In the genomic region with DNA sequence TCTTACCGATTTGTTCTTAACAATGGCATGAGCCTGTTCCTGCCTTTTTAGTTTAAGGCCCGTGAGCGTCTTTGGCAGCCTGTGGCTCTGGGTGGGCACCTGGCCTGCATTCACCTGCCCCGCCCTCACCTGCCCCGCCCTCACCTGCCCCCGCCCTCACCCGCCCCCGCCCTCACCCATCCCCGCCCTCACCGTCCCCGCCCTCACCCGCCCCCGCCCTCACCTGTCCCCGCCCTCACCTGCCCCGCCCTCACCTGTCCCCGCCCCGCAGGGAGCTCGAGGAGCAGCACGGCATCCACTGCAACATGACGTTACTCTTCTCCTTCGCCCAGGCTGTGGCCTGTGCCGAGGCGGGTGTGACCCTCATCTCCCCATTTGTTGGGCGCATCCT, we compare ENCODE assay signal across 8 cellular contexts. TPM values are rescaled to one million over a fixed set of nuclear protein-coding genes. Genes with fewer than 3 reads are reported as not detected.
DNase-seq lines count a peak whose midpoint lies in the region; ATAC-seq and TF ChIP-seq lines count a peak whose summit lies in the region.

No MANE protein-coding gene starts in this region.

- intact Hi-C loops in Calu3 (cut with micrococcal nuclease; ENCODE audit: unreplicated experiment) = no loop called here
- intact Hi-C loops in mammary epithelial cell (cut with micrococcal nuclease) = loop anchor here (2.0 kb wide), 1 partner anchor 14 kb away; the partner anchor contains the start of gene GATD1
- intact Hi-C loops in naive thymus-derived CD4-positive, alpha-beta T cell (cut with micrococcal nuclease) = no loop called here

- ATAC-seq in activated T-helper 17 cell treated with anti-CD3 and anti-CD28 coated beads, Interleukin-2, amount 50 U/mL, for 72 hours (replicated peaks) = no peak
- no peak for ATAC-seq in naive thymus-derived CD4-positive, alpha-beta T cell

- no peaks in the 10 kb centered on the region for H3K9me3 Mint-ChIP-seq in Calu3 (ENCODE audit: low read depth, unreplicated experiment)
- H3K9me3 Mint-ChIP-seq in activated T-helper 17 cell treated with anti-CD3 and anti-CD28 coated beads, Interleukin-2, amount 50 U/mL, for 72 hours = no peaks in the 10 kb centered on the region
- no peaks in the 10 kb centered on the region for H3K9me3 Mint-ChIP-seq in naive thymus-derived CD4-positive, alpha-beta T cell

- H3K27me3 Mint-ChIP-seq in Calu3 (ENCODE audit: unreplicated experiment) = no peaks in the 10 kb centered on the region
- H3K27me3 Mint-ChIP-seq in activated T-helper 17 cell treated with anti-CD3 and anti-CD28 coated beads, Interleukin-2, amount 50 U/mL, for 72 hours = no peaks in the 10 kb centered on the region
- H3K27me3 Mint-ChIP-seq in naive thymus-derived CD4-positive, alpha-beta T cell = no peaks in the 10 kb centered on the region

- H3K4ac ChIP-seq in mesendoderm (ENCODE audit: low read depth, low read length) = no peak overlapping the region

- no peak overlapping the region for H2AK5ac ChIP-seq in mesendoderm (ENCODE audit: low read length)

- peak overlapping the region; percentile 80 for H3K27ac Mint-ChIP-seq in Calu3 (ENCODE audit: unreplicated experiment)
- H3K27ac Mint-ChIP-seq in activated T-helper 17 cell treated with anti-CD3 and anti-CD28 coated beads, Interleukin-2, amount 50 U/mL, for 72 hours = no peak overlapping the region
- no peak overlapping the region for H3K27ac Mint-ChIP-seq in naive thymus-derived CD4-positive, alpha-beta T cell

- H2AFZ ChIP-seq in mammary epithelial cell (ENCODE audit: low read depth, low read length) = no peak overlapping the region

- CTCF ChIA-PET in Calu3 (lab: Charles Lee) = interaction anchor here (0.5 to 1.9 kb wide), 7 partner anchors 9 to 218 kb away, joined by 3 to 14 read pairs (median 3); partner anchors contain the start of genes DEAF1, TALDO1 and TMEM80
- CTCF ChIA-PET in mammary epithelial cell (lab: Charles Lee; ENCODE audit: low non-redundant PET) = interaction anchor here (0.5 to 0.6 kb wide), 3 partner anchors 35 to 72 kb away, joined by 4 to 5 read pairs (median 4); no protein-coding TSS in a partner anchor
- CTCF ChIA-PET in naive thymus-derived CD4-positive, alpha-beta T cell (lab: Charles Lee) = interaction anchor here (1.9 kb wide), 2 partner anchors 13 to 16 kb away, joined by 6 to 8 read pairs; partner anchors contain the start of gene TALDO1

- H3K9ac ChIP-seq in mammary epithelial cell (ENCODE audit: insufficient read depth, low read length) (no peak overlapping the region), mesendoderm (ENCODE audit: low read length) (no peak overlapping the region)

- in situ Hi-C loops in mammary epithelial cell (cut with MboI; ENCODE audit: low sequenced_read_pairs in 2 of 2) = loop anchor here in 1 of 2 donors (25.0 kb wide), 1 partner anchor 201 kb away; the partner anchor contains the start of genes LMNTD2 and RASSF7
- in situ Hi-C loops in ACHN (cut with HindIII; ENCODE audit: low pct_ligation_motif_present, low pct_unique_long_range_greater_than_20kb, low sequenced_read_pairs) = no loop called here

- peak overlapping the region; percentile 52 for H3K4me3 Mint-ChIP-seq in Calu3 (ENCODE audit: low read depth, unreplicated experiment)
- no peak overlapping the region for H3K4me3 Mint-ChIP-seq in activated T-helper 17 cell treated with anti-CD3 and anti-CD28 coated beads, Interleukin-2, amount 50 U/mL, for 72 hours
- H3K4me3 Mint-ChIP-seq in naive thymus-derived CD4-positive, alpha-beta T cell = no peak overlapping the region

- 12% methylated on average over 11 of the region's 24 CpGs for WGBS in mammary epithelial cell (ENCODE audit: low coverage, missing lambda C conversion rate)
- WGBS in mesendoderm (ENCODE audit: extremely low coverage, insufficient coverage, low lambda C conversion rate) = no CpG with 5 or more reads among the region's 24 CpGs

- H3K56ac ChIP-seq in mesendoderm (ENCODE audit: low read length) = no peak overlapping the region

- H4K8ac ChIP-seq in mesendoderm (ENCODE audit: low read depth, low read length) = no peak overlapping the region

- no peak overlapping the region for H2BK120ac ChIP-seq in mesendoderm (ENCODE audit: low read depth, low read length)

- H3K9me3 ChIP-seq in mammary epithelial cell (replicated peaks; ENCODE audit: insufficient read depth, low read length) = no peaks in the 10 kb centered on the region
- no peaks in the 10 kb centered on the region for H3K9me3 ChIP-seq in naive thymus-derived CD4-positive, alpha-beta T cell (ENCODE audit: control insufficient read depth in 2 of 3, low read length in 3 of 3)

- H4K20me1 ChIP-seq in mammary epithelial cell (ENCODE audit: insufficient read depth, low read length) = peaks cover 3% of the 10 kb centered on the region

- H3K23ac ChIP-seq in mesendoderm (ENCODE audit: low read length) = no peak overlapping the region

- H3K27me3 ChIP-seq in mammary epithelial cell (ENCODE audit: insufficient read depth, low read length) (no peaks in the 10 kb centered on the region), mesendoderm (ENCODE audit: insufficient read depth, low read length, poor library complexity) (no peaks in the 10 kb centered on the region)
- H3K27me3 ChIP-seq in naive thymus-derived CD4-positive, alpha-beta T cell (ENCODE audit: control insufficient read depth in 2 of 2, insufficient read depth in 2 of 2, low read length in 2 of 2) = no peaks in the 10 kb centered on the region

- peak; percentile 57 for DNase-seq in Calu3
- DNase-seq in NCI-H2029 (lab: John Stamatoyannopoulos, UW) = peak; percentile 82
- DNase-seq in mammary epithelial cell = peak; percentile 32
- DNase-seq in mesendoderm = peak; percentile 55
- DNase-seq in NAMALWA (ENCODE audit: low spot score) = no peak
- no peak for DNase-seq in ACHN
- no peak for DNase-seq in naive thymus-derived CD4-positive, alpha-beta T cell

- H3K4me2 ChIP-seq in mammary epithelial cell (ENCODE audit: insufficient read depth, low read depth, low read length) (peak overlapping the region; percentile 27), mesendoderm (ENCODE audit: low read length) (no peak overlapping the region)

- H3K79me2 ChIP-seq in mammary epithelial cell (ENCODE audit: insufficient read depth, low read length) = peaks cover 4% of the 10 kb centered on the region
- H3K79me2 ChIP-seq in mesendoderm (ENCODE audit: control insufficient read depth, insufficient read depth, low read length) = no peaks in the 10 kb centered on the region

- H3K4me1 ChIP-seq in mammary epithelial cell (ENCODE audit: insufficient read depth, low read length) (peaks cover 20% of the 10 kb centered on the region), mesendoderm (ENCODE audit: control insufficient read depth, low read depth, low read length) (peaks cover 3% of the 10 kb centered on the region)
- H3K4me1 ChIP-seq in naive thymus-derived CD4-positive, alpha-beta T cell (ENCODE audit: control insufficient read depth in 2 of 2, insufficient read depth in 2 of 2, low read length in 2 of 2) = no peaks in the 10 kb centered on the region

- peaks cover 98% of the 10 kb centered on the region for H3K36me3 Mint-ChIP-seq in Calu3 (ENCODE audit: insufficient read depth, unreplicated experiment)
- peaks cover 87% of the 10 kb centered on the region for H3K36me3 Mint-ChIP-seq in activated T-helper 17 cell treated with anti-CD3 and anti-CD28 coated beads, Interleukin-2, amount 50 U/mL, for 72 hours (ENCODE audit: low read depth)
- H3K36me3 Mint-ChIP-seq in naive thymus-derived CD4-positive, alpha-beta T cell = peaks cover 0 to 16% (median 0%) of the 10 kb centered on the region in 5 donors

- no peak overlapping the region for H2BK15ac ChIP-seq in mesendoderm (replicated peaks; ENCODE audit: low read depth)

- no peak overlapping the region for H3K18ac ChIP-seq in mesendoderm (ENCODE audit: low read length)

- peaks cover 22% of the 10 kb centered on the region for H3K4me1 Mint-ChIP-seq in Calu3 (ENCODE audit: low read depth, unreplicated experiment)
- H3K4me1 Mint-ChIP-seq in activated T-helper 17 cell treated with anti-CD3 and anti-CD28 coated beads, Interleukin-2, amount 50 U/mL, for 72 hours = no peaks in the 10 kb centered on the region
- peaks cover 0 to 8% (median 0%) of the 10 kb centered on the region in 7 donors for H3K4me1 Mint-ChIP-seq in naive thymus-derived CD4-positive, alpha-beta T cell

- POLR2A ChIA-PET in naive thymus-derived CD4-positive, alpha-beta T cell (lab: Charles Lee) = interaction anchor here (1.2 kb wide), 1 partner anchor 207 kb away, joined by 4 read pairs; no protein-coding TSS in a partner anchor

- no peak overlapping the region for H3K4me3 ChIP-seq in mammary epithelial cell (replicated peaks in 1 of 3; ENCODE audit: insufficient read depth in 1 of 3, low read depth in 2 of 3, low read length in 3 of 3)
- no peak overlapping the region for H3K4me3 ChIP-seq in mesendoderm (ENCODE audit: low read length)
- no peak overlapping the region for H3K4me3 ChIP-seq in naive thymus-derived CD4-positive, alpha-beta T cell (ENCODE audit: low read length)

- peaks cover 14% of the 10 kb centered on the region for H3K36me3 ChIP-seq in mammary epithelial cell (ENCODE audit: insufficient read depth, low read length)
- peaks cover 18% of the 10 kb centered on the region for H3K36me3 ChIP-seq in mesendoderm (ENCODE audit: control insufficient read depth, insufficient read depth, low read length)
- peaks cover 0 to 70% (median 12%) of the 10 kb centered on the region in 3 experiments for H3K36me3 ChIP-seq in naive thymus-derived CD4-positive, alpha-beta T cell (ENCODE audit: control insufficient read depth in 2 of 3, insufficient read depth in 3 of 3, low read length in 3 of 3)

- TF ChIP-seq CTCF in Calu3 (IDR thresholded peaks at IDR 0.05; ENCODE audit: unreplicated experiment) = no peak
- TF ChIP-seq CTCF in mammary epithelial cell (conservative IDR thresholded peaks at IDR 0.05 in 1 of 2, IDR thresholded peaks at IDR 0.05 in 1 of 2; ENCODE audit: extremely low read depth in 1 of 2, insufficient read depth in 1 of 2, low read depth in 1 of 2, low read length in 2 of 2) = no peak

- BruUV-seq in Calu3 (replicated peaks; lab: Mats Ljungman, UMichigan) (no TSS peak), mammary epithelial cell (replicated peaks; lab: Mats Ljungman, UMichigan) (no TSS peak)

- no peaks in the 10 kb centered on the region for H3K79me1 ChIP-seq in mesendoderm (ENCODE audit: low read length)

- H4K5ac ChIP-seq in mesendoderm (ENCODE audit: low read length) = no peak overlapping the region

- dilution Hi-C loops in mammary epithelial cell (cut with HindIII; ENCODE audit: low sequenced_read_pairs) = no loop called here

- H3K27ac ChIP-seq in mammary epithelial cell (ENCODE audit: insufficient read depth, low read depth, low read length) = peak overlapping the region; percentile 70
- no peak overlapping the region for H3K27ac ChIP-seq in mesendoderm (ENCODE audit: low read depth, low read length)
- no peak overlapping the region for H3K27ac ChIP-seq in naive thymus-derived CD4-positive, alpha-beta T cell (ENCODE audit: low read depth, low read length)

- no peak overlapping the region for H2BK5ac ChIP-seq in mesendoderm (ENCODE audit: low read length)

RNA-seq across cellular contexts. Expression of gene GATD1, which starts 14.2 kb away (rescaled TPM):
- total RNA-seq in Calu3 (2022) (73.8 and 83.3 TPM in 2 replicates), mammary epithelial cell (10 to 100 TPM; 47.0 to 78.2 TPM)
- polyA plus RNA-seq in mammary epithelial cell = 29.6 TPM
- 39.8 TPM for polyA minus RNA-seq in mammary epithelial cell
- polyA plus RNA-seq in mesendoderm (2013, experiment 1 of 2) = 21.0 TPM
- 18.6 TPM for polyA plus RNA-seq in mesendoderm (2013, experiment 2 of 2)
- total RNA-seq in activated T-helper 17 cell treated with anti-CD3 and anti-CD28 coated beads, Interleukin-2, amount 50 U/mL, for 72 hours = 10 to 100 TPM; 42.3 to 60.9 TPM
- total RNA-seq in naive thymus-derived CD4-positive, alpha-beta T cell = 10 to 100 TPM; 37.8 to 59.2 (median 52.9) TPM
- 10 to 100 TPM in 1 of 2 donors, 1 to 10 TPM in 1; 8.1 to 17.8 TPM for polyA plus RNA-seq in naive thymus-derived CD4-positive, alpha-beta T cell

RNA-seq across cellular contexts. Expression of gene TALDO1, which starts 15.8 kb away (rescaled TPM):
- total RNA-seq in Calu3 (2022) (359 and 379 TPM in 2 replicates), mammary epithelial cell (100 to 1,000 TPM; 102 to 140 TPM)
- 142 TPM for polyA plus RNA-seq in mammary epithelial cell
- 102 TPM for polyA minus RNA-seq in mammary epithelial cell
- polyA plus RNA-seq in mesendoderm (2013, experiment 1 of 2) = 169 TPM
- polyA plus RNA-seq in mesendoderm (2013, experiment 2 of 2) = 176 TPM
- 100 to 1,000 TPM; 131 to 255 TPM for total RNA-seq in activated T-helper 17 cell treated with anti-CD3 and anti-CD28 coated beads, Interleukin-2, amount 50 U/mL, for 72 hours
- 100 to 1,000 TPM in 2 of 5 experiments, 10 to 100 TPM in 3; 61.4 to 272 (median 90.3) TPM for total RNA-seq in naive thymus-derived CD4-positive, alpha-beta T cell
- 100 to 1,000 TPM; 179 to 214 TPM for polyA plus RNA-seq in naive thymus-derived CD4-positive, alpha-beta T cell

RNA-seq across cellular contexts. Expression of gene CEND1, which starts 26.8 kb away (rescaled TPM):
- total RNA-seq in Calu3 (2022) (not detected in 2 replicates), mammary epithelial cell (not detected)
- polyA plus RNA-seq in mammary epithelial cell = not detected
- not detected for polyA minus RNA-seq in mammary epithelial cell
- polyA plus RNA-seq in mesendoderm (2013, experiment 1 of 2) = 0.13 TPM
- polyA plus RNA-seq in mesendoderm (2013, experiment 2 of 2) = 0.15 TPM
- 1 to 10 TPM; 1.2 to 3.9 TPM for total RNA-seq in activated T-helper 17 cell treated with anti-CD3 and anti-CD28 coated beads, Interleukin-2, amount 50 U/mL, for 72 hours
- 1 to 10 TPM in 1 of 5 experiments, not detected in 4; 2.3 TPM for total RNA-seq in naive thymus-derived CD4-positive, alpha-beta T cell
- not detected for polyA plus RNA-seq in naive thymus-derived CD4-positive, alpha-beta T cell

RNA-seq across cellular contexts. Expression of gene SLC25A22, which starts 35.0 kb away (rescaled TPM):
- total RNA-seq in Calu3 (2022) = 44.5 and 53.6 TPM in 2 replicates
- 10 to 100 TPM in 1 of 2 donors, 1 to 10 TPM in 1; 7.3 to 29.5 TPM for total RNA-seq in mammary epithelial cell
- polyA plus RNA-seq in mammary epithelial cell = 19.4 TPM
- 11.3 TPM for polyA minus RNA-seq in mammary epithelial cell
- 30.5 TPM for polyA plus RNA-seq in mesendoderm (2013, experiment 1 of 2)
- 30.6 TPM for polyA plus RNA-seq in mesendoderm (2013, experiment 2 of 2)
- 10 to 100 TPM; 27.9 to 62.2 TPM for total RNA-seq in activated T-helper 17 cell treated with anti-CD3 and anti-CD28 coated beads, Interleukin-2, amount 50 U/mL, for 72 hours
- total RNA-seq in naive thymus-derived CD4-positive, alpha-beta T cell = 10 to 100 TPM; 17.4 to 58.4 (median 21.3) TPM
- 10 to 100 TPM in 1 of 2 donors, 1 to 10 TPM in 1; 6.4 to 11.1 TPM for polyA plus RNA-seq in naive thymus-derived CD4-positive, alpha-beta T cell

RNA-seq across cellular contexts. Expression of gene PIDD1, which starts 42.0 kb away (rescaled TPM):
- total RNA-seq in Calu3 (2022) (15.9 and 16.3 TPM in 2 replicates), mammary epithelial cell (10 to 100 TPM in 1 of 2 donors, 1 to 10 TPM in 1; 4.5 to 19.2 TPM)
- 9.3 TPM for polyA plus RNA-seq in mammary epithelial cell
- polyA minus RNA-seq in mammary epithelial cell = 1.8 TPM
- 9.5 TPM for polyA plus RNA-seq in mesendoderm (2013, experiment 1 of 2)
- 9.2 TPM for polyA plus RNA-seq in mesendoderm (2013, experiment 2 of 2)
- 10 to 100 TPM; 35.8 to 43.8 TPM for total RNA-seq in activated T-helper 17 cell treated with anti-CD3 and anti-CD28 coated beads, Interleukin-2, amount 50 U/mL, for 72 hours
- total RNA-seq in naive thymus-derived CD4-positive, alpha-beta T cell = 10 to 100 TPM; 30.0 to 38.7 (median 34.1) TPM
- polyA plus RNA-seq in naive thymus-derived CD4-positive, alpha-beta T cell = 1 to 10 TPM; 4.7 to 8.3 TPM

Comparison
In these comparisons a context has a peak if more than half of its experiments do, and no peak if none do; other contexts are left out.
1. DNase-seq: peak in Calu3 (single experiment), NCI-H2029 (single experiment), mammary epithelial cell (single experiment) and mesendoderm (single experiment); none in NAMALWA (single experiment), ACHN (single experiment) and naive thymus-derived CD4-positive, alpha-beta T cell (0 of 9).